In the genomic region with DNA sequence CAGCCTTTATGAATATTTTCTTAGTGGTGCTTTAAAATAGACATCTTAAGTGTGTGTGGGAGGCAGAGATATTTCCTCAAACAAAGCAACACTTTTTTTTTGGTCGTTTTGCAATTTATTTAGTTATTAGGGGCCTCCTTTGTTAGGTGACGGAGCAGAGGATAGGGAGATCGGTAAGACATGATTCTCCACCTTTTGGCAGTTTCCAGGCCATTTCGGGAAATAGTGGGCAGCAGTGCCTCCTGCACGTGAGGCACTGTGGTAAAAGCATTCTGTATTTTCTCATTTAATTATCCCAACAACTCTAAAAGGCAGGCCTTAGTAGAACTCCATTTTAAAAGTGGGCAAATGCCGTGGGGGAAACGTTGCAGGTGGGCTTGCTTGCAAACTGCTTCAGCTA, we compare ENCODE assay signal across 1 cellular context.
A peak's percentile ranks its signal among the peaks of the same experiment; 100 is the strongest.
TF ChIP-seq lines count a peak whose summit lies in the region.

No MANE protein-coding gene starts in this region.

TF ChIP-seq in HepG2, 621 proteins besides CTCF, POLR2A, EP300 and RAD21:
- TF ChIP-seq ZMYM2 (CRISPR knock-in tag; IDR thresholded peaks at IDR 0.05) (0 out of 2 replicates have a peak, but pooled peaks have one; percentile 40), ZZZ3 (CRISPR knock-in tag; IDR thresholded peaks at IDR 0.05; ENCODE audit: borderline replicate concordance) (no peak), DR1 (CRISPR knock-in tag; IDR thresholded peaks at IDR 0.05) (no peak)
